Comparison of ENCODE assay signal across 1 cellular context in the genomic region with DNA sequence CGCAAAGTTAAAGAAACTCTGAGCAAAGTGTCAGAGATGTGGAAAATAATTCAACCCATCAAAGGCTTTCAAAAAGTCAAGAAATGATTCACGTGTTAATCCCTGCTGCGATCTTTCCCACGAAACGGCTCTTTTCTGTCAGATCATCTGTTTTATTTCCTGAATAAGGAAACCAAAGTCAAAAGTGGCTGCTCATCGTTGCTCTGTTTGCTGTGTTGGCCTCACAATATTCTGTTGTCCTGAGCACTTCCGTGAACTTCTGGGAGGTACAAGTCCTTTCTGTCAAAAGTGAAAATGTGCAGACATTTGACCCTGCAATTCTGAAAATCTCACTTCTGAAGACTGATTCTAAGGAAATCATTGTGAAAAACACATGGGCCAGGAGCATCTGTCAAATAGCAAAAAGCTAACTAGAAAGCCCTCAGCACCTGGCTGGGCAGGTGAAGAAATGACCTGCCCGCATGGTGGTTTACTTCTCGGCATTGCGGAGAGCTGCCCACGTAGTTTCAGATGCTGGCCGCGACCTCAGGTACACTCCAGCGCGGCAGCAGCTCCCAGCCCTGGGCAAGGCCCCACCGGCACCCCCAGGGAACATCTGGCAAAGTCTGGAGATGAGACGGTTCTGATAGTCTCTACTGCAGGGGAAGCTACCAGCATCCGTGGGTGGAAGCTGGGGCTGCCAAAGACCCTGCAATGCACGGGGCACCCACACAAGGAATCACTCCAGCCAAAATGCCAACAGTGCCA.
TF ChIP-seq lines count a peak whose summit lies in the region.

No MANE protein-coding gene starts in this region.

TF ChIP-seq in IMR-90, 13 proteins besides CTCF, POLR2A, EP300 and RAD21:
- TF ChIP-seq MAFK (IDR thresholded peaks at IDR 0.05; ENCODE audit: low read depth, low read length) = no peak
- no peak for TF ChIP-seq MXI1 (IDR thresholded peaks at IDR 0.05; ENCODE audit: borderline replicate concordance, low read depth, low read length)
- no peak for TF ChIP-seq NFE2L2 (IDR thresholded peaks at IDR 0.05; ENCODE audit: low read depth, low read length)
- no peak for TF ChIP-seq BHLHE40 (IDR thresholded peaks at IDR 0.05; ENCODE audit: low read depth, low read length)
- TF ChIP-seq MAZ (IDR thresholded peaks at IDR 0.05; ENCODE audit: borderline replicate concordance, low read depth, low read length) = no peak
- no peak for TF ChIP-seq RFX5 (IDR thresholded peaks at IDR 0.05; ENCODE audit: low read depth, low read length)
